1 cellular context compared by ENCODE assay signal in the genomic region with DNA sequence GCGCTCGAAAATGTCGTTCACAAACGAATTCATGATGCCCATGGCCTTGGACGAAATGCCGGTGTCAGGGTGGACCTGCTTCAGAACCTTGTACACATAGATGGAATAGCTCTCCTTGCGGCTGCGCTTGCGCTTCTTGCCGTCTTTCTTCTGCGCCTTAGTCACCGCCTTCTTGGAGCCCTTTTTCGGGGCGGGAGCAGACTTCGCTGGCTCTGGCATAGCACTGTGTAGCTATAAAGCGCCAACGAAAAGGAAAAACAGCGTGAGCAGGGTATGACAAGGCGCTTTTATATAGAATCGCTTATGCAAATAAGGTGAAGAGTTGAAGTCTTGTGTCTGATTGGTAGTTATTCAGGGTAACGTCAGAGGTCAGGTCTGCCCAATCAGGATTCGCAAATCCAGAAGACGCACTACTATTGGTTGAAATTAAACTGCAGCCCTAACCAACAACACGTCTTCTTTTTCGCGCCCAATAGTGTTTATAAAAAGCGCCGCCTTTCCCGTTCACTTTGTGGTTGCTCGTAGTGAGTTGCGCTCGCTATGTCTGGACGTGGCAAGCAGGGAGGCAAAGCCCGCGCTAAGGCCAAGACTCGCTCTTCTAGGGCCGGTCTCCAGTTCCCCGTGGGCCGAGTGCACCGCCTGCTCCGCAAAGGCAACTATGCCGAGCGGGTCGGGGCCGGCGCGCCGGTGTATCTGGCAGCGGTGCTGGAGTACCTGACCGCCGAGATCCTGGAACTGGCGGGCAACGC.
TF ChIP-seq lines count a peak whose summit lies in the region.

No MANE protein-coding gene starts in this region.

TF ChIP-seq in HepG2, 621 proteins besides CTCF, POLR2A, EP300 and RAD21 (continued from another document and continues in another):
- TF ChIP-seq, protein P1, sequence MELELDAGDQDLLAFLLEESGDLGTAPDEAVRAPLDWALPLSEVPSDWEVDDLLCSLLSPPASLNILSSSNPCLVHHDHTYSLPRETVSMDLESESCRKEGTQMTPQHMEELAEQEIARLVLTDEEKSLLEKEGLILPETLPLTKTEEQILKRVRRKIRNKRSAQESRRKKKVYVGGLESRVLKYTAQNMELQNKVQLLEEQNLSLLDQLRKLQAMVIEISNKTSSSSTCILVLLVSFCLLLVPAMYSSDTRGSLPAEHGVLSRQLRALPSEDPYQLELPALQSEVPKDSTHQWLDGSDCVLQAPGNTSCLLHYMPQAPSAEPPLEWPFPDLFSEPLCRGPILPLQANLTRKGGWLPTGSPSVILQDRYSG (CRISPR knock-in tag; IDR thresholded peaks at IDR 0.05) = no peak
- TF ChIP-seq GLI4 (CRISPR knock-in tag; IDR thresholded peaks at IDR 0.05; ENCODE audit: borderline replicate concordance) (0 out of 2 replicates have a peak, but pooled peaks have one; percentile 56), ETV6 (CRISPR knock-in tag; conservative IDR thresholded peaks at IDR 0.05) (no peak; the same call in 1 of the 2 replicates), ZNF563 (CRISPR knock-in tag; IDR thresholded peaks at IDR 0.05) (no peak), ZNF337 (CRISPR knock-in tag; IDR thresholded peaks at IDR 0.05; ENCODE audit: borderline replicate concordance, low read depth) (peak; percentile 61; the same call in 1 of the 2 replicates), ZNF430 (CRISPR knock-in tag; IDR thresholded peaks at IDR 0.05) (no peak), ZNF33B (CRISPR knock-in tag; IDR thresholded peaks at IDR 0.05) (no peak), MXD4 (CRISPR knock-in tag; IDR thresholded peaks at IDR 0.05) (no peak), CBX5 (CRISPR knock-in tag; IDR thresholded peaks at IDR 0.05; ENCODE audit: borderline replicate concordance) (no peak), ZNF468 (CRISPR knock-in tag; IDR thresholded peaks at IDR 0.05) (no peak), ZKSCAN8 (CRISPR knock-in tag; IDR thresholded peaks at IDR 0.05; ENCODE audit: borderline replicate concordance) (no peak), ZBTB21 (CRISPR knock-in tag; IDR thresholded peaks at IDR 0.05) (no peak), ZNF546 (CRISPR knock-in tag; conservative IDR thresholded peaks at IDR 0.05) (peak; percentile 65; the same call in 1 of the 2 replicates), ZNF570 (CRISPR knock-in tag; IDR thresholded peaks at IDR 0.05; ENCODE audit: borderline replicate concordance) (no peak), ZFP36L2 (CRISPR knock-in tag; IDR thresholded peaks at IDR 0.05) (no peak), NAIF1 (CRISPR knock-in tag; IDR thresholded peaks at IDR 0.05; ENCODE audit: borderline replicate concordance) (peak; percentile 37; the same call in 1 of the 2 replicates), REPIN1 (CRISPR knock-in tag; IDR thresholded peaks at IDR 0.05; ENCODE audit: borderline replicate concordance, low read depth) (0 out of 2 replicates have a peak, but pooled peaks have one; percentile 16), KDM1A (CRISPR knock-in tag; IDR thresholded peaks at IDR 0.05) (no peak), ZNF75D (CRISPR knock-in tag; IDR thresholded peaks at IDR 0.05; ENCODE audit: borderline replicate concordance) (peak; percentile 21; the same call in 1 of the 2 replicates), ZFX (CRISPR knock-in tag; IDR thresholded peaks at IDR 0.05; ENCODE audit: low read depth) (peak; percentile 60), HOXD1 (CRISPR knock-in tag; IDR thresholded peaks at IDR 0.05) (no peak)
- TF ChIP-seq, protein P2, sequence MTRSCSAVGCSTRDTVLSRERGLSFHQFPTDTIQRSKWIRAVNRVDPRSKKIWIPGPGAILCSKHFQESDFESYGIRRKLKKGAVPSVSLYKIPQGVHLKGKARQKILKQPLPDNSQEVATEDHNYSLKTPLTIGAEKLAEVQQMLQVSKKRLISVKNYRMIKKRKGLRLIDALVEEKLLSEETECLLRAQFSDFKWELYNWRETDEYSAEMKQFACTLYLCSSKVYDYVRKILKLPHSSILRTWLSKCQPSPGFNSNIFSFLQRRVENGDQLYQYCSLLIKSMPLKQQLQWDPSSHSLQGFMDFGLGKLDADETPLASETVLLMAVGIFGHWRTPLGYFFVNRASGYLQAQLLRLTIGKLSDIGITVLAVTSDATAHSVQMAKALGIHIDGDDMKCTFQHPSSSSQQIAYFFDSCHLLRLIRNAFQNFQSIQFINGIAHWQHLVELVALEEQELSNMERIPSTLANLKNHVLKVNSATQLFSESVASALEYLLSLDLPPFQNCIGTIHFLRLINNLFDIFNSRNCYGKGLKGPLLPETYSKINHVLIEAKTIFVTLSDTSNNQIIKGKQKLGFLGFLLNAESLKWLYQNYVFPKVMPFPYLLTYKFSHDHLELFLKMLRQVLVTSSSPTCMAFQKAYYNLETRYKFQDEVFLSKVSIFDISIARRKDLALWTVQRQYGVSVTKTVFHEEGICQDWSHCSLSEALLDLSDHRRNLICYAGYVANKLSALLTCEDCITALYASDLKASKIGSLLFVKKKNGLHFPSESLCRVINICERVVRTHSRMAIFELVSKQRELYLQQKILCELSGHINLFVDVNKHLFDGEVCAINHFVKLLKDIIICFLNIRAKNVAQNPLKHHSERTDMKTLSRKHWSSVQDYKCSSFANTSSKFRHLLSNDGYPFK (CRISPR knock-in tag; IDR thresholded peaks at IDR 0.05; ENCODE audit: borderline replicate concordance) = no peak
- TF ChIP-seq, protein P3, sequence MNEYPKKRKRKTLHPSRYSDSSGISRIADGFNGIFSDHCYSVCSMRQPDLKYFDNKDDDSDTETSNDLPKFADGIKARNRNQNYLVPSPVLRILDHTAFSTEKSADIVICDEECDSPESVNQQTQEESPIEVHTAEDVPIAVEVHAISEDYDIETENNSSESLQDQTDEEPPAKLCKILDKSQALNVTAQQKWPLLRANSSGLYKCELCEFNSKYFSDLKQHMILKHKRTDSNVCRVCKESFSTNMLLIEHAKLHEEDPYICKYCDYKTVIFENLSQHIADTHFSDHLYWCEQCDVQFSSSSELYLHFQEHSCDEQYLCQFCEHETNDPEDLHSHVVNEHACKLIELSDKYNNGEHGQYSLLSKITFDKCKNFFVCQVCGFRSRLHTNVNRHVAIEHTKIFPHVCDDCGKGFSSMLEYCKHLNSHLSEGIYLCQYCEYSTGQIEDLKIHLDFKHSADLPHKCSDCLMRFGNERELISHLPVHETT (CRISPR knock-in tag; conservative IDR thresholded peaks at IDR 0.05) = no peak
- TF ChIP-seq, protein P4, sequence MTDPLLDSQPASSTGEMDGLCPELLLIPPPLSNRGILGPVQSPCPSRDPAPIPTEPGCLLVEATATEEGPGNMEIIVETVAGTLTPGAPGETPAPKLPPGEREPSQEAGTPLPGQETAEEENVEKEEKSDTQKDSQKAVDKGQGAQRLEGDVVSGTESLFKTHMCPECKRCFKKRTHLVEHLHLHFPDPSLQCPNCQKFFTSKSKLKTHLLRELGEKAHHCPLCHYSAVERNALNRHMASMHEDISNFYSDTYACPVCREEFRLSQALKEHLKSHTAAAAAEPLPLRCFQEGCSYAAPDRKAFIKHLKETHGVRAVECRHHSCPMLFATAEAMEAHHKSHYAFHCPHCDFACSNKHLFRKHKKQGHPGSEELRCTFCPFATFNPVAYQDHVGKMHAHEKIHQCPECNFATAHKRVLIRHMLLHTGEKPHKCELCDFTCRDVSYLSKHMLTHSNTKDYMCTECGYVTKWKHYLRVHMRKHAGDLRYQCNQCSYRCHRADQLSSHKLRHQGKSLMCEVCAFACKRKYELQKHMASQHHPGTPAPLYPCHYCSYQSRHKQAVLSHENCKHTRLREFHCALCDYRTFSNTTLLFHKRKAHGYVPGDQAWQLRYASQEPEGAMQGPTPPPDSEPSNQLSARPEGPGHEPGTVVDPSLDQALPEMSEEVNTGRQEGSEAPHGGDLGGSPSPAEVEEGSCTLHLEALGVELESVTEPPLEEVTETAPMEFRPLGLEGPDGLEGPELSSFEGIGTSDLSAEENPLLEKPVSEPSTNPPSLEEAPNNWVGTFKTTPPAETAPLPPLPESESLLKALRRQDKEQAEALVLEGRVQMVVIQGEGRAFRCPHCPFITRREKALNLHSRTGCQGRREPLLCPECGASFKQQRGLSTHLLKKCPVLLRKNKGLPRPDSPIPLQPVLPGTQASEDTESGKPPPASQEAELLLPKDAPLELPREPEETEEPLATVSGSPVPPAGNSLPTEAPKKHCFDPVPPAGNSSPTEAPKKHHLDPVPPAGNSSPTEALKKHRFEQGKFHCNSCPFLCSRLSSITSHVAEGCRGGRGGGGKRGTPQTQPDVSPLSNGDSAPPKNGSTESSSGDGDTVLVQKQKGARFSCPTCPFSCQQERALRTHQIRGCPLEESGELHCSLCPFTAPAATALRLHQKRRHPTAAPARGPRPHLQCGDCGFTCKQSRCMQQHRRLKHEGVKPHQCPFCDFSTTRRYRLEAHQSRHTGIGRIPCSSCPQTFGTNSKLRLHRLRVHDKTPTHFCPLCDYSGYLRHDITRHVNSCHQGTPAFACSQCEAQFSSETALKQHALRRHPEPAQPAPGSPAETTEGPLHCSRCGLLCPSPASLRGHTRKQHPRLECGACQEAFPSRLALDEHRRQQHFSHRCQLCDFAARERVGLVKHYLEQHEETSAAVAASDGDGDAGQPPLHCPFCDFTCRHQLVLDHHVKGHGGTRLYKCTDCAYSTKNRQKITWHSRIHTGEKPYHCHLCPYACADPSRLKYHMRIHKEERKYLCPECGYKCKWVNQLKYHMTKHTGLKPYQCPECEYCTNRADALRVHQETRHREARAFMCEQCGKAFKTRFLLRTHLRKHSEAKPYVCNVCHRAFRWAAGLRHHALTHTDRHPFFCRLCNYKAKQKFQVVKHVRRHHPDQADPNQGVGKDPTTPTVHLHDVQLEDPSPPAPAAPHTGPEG (CRISPR knock-in tag; IDR thresholded peaks at IDR 0.05) = no peak; the same call in 1 of the 2 replicates
- TF ChIP-seq, protein P5, sequence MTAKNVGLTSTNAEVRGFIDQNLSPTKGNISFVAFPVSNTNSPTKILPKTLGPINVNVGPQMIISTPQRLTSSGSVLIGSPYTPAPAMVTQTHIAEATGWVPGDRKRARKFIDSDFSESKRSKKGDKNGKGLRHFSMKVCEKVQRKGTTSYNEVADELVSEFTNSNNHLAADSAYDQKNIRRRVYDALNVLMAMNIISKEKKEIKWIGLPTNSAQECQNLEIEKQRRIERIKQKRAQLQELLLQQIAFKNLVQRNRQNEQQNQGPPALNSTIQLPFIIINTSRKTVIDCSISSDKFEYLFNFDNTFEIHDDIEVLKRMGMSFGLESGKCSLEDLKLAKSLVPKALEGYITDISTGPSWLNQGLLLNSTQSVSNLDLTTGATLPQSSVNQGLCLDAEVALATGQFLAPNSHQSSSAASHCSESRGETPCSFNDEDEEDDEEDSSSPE (CRISPR knock-in tag; IDR thresholded peaks at IDR 0.05) = peak; percentile 87
- TF ChIP-seq, protein P6, sequence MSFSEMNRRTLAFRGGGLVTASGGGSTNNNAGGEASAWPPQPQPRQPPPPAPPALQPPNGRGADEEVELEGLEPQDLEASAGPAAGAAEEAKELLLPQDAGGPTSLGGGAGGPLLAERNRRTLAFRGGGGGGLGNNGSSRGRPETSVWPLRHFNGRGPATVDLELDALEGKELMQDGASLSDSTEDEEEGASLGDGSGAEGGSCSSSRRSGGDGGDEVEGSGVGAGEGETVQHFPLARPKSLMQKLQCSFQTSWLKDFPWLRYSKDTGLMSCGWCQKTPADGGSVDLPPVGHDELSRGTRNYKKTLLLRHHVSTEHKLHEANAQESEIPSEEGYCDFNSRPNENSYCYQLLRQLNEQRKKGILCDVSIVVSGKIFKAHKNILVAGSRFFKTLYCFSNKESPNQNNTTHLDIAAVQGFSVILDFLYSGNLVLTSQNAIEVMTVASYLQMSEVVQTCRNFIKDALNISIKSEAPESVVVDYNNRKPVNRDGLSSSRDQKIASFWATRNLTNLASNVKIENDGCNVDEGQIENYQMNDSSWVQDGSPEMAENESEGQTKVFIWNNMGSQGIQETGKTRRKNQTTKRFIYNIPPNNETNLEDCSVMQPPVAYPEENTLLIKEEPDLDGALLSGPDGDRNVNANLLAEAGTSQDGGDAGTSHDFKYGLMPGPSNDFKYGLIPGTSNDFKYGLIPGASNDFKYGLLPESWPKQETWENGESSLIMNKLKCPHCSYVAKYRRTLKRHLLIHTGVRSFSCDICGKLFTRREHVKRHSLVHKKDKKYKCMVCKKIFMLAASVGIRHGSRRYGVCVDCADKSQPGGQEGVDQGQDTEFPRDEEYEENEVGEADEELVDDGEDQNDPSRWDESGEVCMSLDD (CRISPR knock-in tag; IDR thresholded peaks at IDR 0.05; ENCODE audit: borderline replicate concordance) = no peak
- TF ChIP-seq, protein P7, sequence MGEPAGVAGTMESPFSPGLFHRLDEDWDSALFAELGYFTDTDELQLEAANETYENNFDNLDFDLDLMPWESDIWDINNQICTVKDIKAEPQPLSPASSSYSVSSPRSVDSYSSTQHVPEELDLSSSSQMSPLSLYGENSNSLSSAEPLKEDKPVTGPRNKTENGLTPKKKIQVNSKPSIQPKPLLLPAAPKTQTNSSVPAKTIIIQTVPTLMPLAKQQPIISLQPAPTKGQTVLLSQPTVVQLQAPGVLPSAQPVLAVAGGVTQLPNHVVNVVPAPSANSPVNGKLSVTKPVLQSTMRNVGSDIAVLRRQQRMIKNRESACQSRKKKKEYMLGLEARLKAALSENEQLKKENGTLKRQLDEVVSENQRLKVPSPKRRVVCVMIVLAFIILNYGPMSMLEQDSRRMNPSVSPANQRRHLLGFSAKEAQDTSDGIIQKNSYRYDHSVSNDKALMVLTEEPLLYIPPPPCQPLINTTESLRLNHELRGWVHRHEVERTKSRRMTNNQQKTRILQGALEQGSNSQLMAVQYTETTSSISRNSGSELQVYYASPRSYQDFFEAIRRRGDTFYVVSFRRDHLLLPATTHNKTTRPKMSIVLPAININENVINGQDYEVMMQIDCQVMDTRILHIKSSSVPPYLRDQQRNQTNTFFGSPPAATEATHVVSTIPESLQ (CRISPR knock-in tag; conservative IDR thresholded peaks at IDR 0.05) = no peak
- TF ChIP-seq, protein P8, sequence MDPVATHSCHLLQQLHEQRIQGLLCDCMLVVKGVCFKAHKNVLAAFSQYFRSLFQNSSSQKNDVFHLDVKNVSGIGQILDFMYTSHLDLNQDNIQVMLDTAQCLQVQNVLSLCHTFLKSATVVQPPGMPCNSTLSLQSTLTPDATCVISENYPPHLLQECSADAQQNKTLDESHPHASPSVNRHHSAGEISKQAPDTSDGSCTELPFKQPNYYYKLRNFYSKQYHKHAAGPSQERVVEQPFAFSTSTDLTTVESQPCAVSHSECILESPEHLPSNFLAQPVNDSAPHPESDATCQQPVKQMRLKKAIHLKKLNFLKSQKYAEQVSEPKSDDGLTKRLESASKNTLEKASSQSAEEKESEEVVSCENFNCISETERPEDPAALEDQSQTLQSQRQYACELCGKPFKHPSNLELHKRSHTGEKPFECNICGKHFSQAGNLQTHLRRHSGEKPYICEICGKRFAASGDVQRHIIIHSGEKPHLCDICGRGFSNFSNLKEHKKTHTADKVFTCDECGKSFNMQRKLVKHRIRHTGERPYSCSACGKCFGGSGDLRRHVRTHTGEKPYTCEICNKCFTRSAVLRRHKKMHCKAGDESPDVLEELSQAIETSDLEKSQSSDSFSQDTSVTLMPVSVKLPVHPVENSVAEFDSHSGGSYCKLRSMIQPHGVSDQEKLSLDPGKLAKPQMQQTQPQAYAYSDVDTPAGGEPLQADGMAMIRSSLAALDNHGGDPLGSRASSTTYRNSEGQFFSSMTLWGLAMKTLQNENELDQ (CRISPR knock-in tag; IDR thresholded peaks at IDR 0.05; ENCODE audit: borderline replicate concordance) = no peak
- TF ChIP-seq, protein P9, sequence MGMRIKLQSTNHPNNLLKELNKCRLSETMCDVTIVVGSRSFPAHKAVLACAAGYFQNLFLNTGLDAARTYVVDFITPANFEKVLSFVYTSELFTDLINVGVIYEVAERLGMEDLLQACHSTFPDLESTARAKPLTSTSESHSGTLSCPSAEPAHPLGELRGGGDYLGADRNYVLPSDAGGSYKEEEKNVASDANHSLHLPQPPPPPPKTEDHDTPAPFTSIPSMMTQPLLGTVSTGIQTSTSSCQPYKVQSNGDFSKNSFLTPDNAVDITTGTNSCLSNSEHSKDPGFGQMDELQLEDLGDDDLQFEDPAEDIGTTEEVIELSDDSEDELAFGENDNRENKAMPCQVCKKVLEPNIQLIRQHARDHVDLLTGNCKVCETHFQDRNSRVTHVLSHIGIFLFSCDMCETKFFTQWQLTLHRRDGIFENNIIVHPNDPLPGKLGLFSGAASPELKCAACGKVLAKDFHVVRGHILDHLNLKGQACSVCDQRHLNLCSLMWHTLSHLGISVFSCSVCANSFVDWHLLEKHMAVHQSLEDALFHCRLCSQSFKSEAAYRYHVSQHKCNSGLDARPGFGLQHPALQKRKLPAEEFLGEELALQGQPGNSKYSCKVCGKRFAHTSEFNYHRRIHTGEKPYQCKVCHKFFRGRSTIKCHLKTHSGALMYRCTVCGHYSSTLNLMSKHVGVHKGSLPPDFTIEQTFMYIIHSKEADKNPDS (CRISPR knock-in tag; IDR thresholded peaks at IDR 0.05) = no peak
